Comparison of ENCODE assay signal across 26 cellular contexts in genomic region chr17:1054656-1055055, GRCh38.
"Had no signal": no experiment of that assay in that cellular context is flagged by ENCODE, and none has a peak within 500 bp of the region (broad histone marks: within the 10 kb centered on the region; RNA-seq: fewer than 3 reads in every experiment).

No MANE protein-coding gene starts in this region.

- DNase-seq: activated CD4-positive, alpha-beta memory T cell treated with anti-CD3 and anti-CD28 coated beads, Interleukin-2, amount 10 ng/mL, durations not matched to agents 7 days and 5 days; activated CD4-positive, alpha-beta T cell treated with anti-CD3 and anti-CD28 coated beads for 36 hours; activated CD4-positive, alpha-beta T cell treated with anti-CD3 and anti-CD28 coated beads, Interleukin-2, amount 10 ng/mL, durations not matched to agents 7 days and 5 days; activated CD4-positive, alpha-beta T cell treated with anti-CD3 and anti-CD28 coated beads, Interleukin-2, amount 50 U/mL, for 4 hours; activated CD4-positive, CD25-positive, alpha-beta regulatory T cell; activated CD4-positive, CD25-positive, alpha-beta regulatory T cell treated with anti-CD3 and anti-CD28 coated beads, Interleukin-2, amount 50 U/mL, for 72 hours; activated CD8-positive, alpha-beta memory T cell treated with anti-CD3 and anti-CD28 coated beads, Interleukin-2, amount 50 U/mL, for 48 hours; activated gamma-delta T cell; activated naive CD4-positive, alpha-beta T cell; activated naive CD4-positive, alpha-beta T cell treated with anti-CD3 and anti-CD28 coated beads, Interleukin-2, amount 10 ng/mL, durations not matched to agents 7 days and 5 days; activated naive CD8-positive, alpha-beta T cell treated with anti-CD3 and anti-CD28 coated beads, Interleukin-2, amount 10 ng/mL, durations not matched to agents 7 days and 5 days; activated T-cell treated with anti-CD3 and anti-CD28 coated beads for 4 hours; activated T-cell treated with anti-CD3 and anti-CD28 coated beads, Interleukin-2, amount 50 U/mL, for 24 hours; activated T-cell treated with anti-CD3 and anti-CD28 coated beads, Interleukin-2, amount 50 U/mL, for 72 hours; body of pancreas; caudate nucleus; colonic mucosa; effector CD8-positive, alpha-beta T cell; foreskin fibroblast; glutamatergic neuron; T-helper 2 cell had no signal

- FAIRE-seq: endometrium, endothelial cell of umbilical vein, frontal cortex had no signal

- H3K4me3 ChIP-seq: body of pancreas, colonic mucosa had no signal

- ATAC-seq: activated CD4-positive, alpha-beta T cell treated with anti-CD3 and anti-CD28 coated beads for 36 hours; activated naive CD4-positive, alpha-beta T cell treated with anti-CD3 and anti-CD28 coated beads, Interleukin-2, amount 50 U/mL, for 72 hours; activated T-cell treated with anti-CD3 and anti-CD28 coated beads, Interleukin-2, amount 50 U/mL, for 72 hours; body of pancreas had no signal

- H3K4me1 ChIP-seq: colonic mucosa had no signal

- H3K9me3 ChIP-seq: body of pancreas, colonic mucosa had no signal

- H3K27ac ChIP-seq: body of pancreas, colonic mucosa, epithelial cell of prostate had no signal
